In the genomic region with DNA sequence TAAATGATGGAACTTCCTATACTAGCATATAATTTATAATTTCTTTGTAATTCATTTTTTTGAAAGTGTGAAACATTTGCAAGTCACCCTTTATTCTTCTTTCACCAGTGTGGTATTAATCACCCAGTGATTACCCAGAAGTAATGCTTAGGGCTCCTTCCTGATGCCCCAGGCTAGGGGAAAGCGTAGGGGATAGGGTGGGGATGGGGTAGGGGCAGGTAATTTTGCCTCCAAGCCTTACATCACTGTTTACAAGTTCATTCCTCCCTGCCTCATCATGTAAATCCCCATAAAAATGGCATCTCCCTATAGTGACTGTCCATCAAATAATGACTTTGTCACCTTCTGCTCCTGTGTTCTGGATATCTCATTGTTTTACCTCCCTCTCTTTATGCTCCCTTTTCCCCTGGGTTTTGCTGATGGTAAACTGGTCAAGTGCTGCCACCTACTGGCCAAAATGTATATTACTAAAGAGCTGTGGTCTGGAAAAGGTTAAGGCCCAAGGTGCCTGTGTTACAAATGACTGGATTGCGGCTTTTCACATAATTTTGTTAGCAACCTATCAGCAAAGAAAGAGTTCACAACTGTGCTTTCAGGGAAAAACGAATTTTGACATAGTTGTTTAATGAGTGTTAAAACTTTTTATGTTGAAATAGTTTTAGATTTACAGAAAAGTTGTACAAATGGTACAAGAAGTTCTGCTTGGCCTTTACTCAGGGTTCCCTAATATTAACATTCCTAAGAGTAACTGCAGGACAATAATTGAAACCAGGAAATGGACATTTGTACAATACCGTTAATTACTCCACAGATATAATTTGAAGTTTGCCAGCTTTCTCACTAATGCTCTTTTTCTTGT, we compare ENCODE assay signal across 8 cellular contexts. TPM values are rescaled to one million over a fixed set of nuclear protein-coding genes. Genes with fewer than 3 reads are reported as not detected.
DNase-seq lines count a peak whose midpoint lies in the region; ATAC-seq and FAIRE-seq lines count a peak whose summit lies in the region.

No MANE protein-coding gene starts in this region.

- no peak overlapping the region for H3K27ac ChIP-seq in mesendoderm (ENCODE audit: low read depth, low read length)

- peak; percentile 87 for ATAC-seq in effector memory CD8-positive, alpha-beta T cell (replicated peaks)

- H3K9ac ChIP-seq in mesendoderm (ENCODE audit: low read length), result no peak overlapping the region

- no CpG with 5 or more reads among the region's 4 CpGs for WGBS in mesendoderm (ENCODE audit: extremely low coverage, insufficient coverage, low lambda C conversion rate)

- no peak overlapping the region for H2AK5ac ChIP-seq in mesendoderm (ENCODE audit: low read length)

- H3K4me3 Mint-ChIP-seq in effector memory CD8-positive, alpha-beta T cell, result no peak overlapping the region

- H3K4ac ChIP-seq in mesendoderm (ENCODE audit: low read depth, low read length), result no peak overlapping the region

- H2BK5ac ChIP-seq in mesendoderm (ENCODE audit: low read length), result no peak overlapping the region

- peaks cover 0 to 18% of the 10 kb centered on the region in 2 donors for H3K27me3 Mint-ChIP-seq in effector memory CD8-positive, alpha-beta T cell

- H3K4me2 ChIP-seq in mesendoderm (ENCODE audit: low read length), result no peak overlapping the region

- H3K36me3 Mint-ChIP-seq in effector memory CD8-positive, alpha-beta T cell (ENCODE audit: insufficient read depth), result no peaks in the 10 kb centered on the region

- no peaks in the 10 kb centered on the region for H3K79me1 ChIP-seq in mesendoderm (ENCODE audit: low read length)

- peak overlapping the region in 1 of 2 donors; percentile 53 for H3K27ac Mint-ChIP-seq in effector memory CD8-positive, alpha-beta T cell

- H4K8ac ChIP-seq in mesendoderm (ENCODE audit: low read depth, low read length), result no peak overlapping the region

- H2BK120ac ChIP-seq in mesendoderm (ENCODE audit: low read depth, low read length), result no peak overlapping the region

- no peak overlapping the region for H4K5ac ChIP-seq in mesendoderm (ENCODE audit: low read length)

- H3K27me3 ChIP-seq in mesendoderm (ENCODE audit: insufficient read depth, low read length, poor library complexity), result no peaks in the 10 kb centered on the region

- no peak overlapping the region for H3K18ac ChIP-seq in mesendoderm (ENCODE audit: low read length)

- H2BK15ac ChIP-seq in mesendoderm (replicated peaks; ENCODE audit: low read depth), result no peak overlapping the region

- H3K4me1 ChIP-seq in mesendoderm (ENCODE audit: control insufficient read depth, low read depth, low read length), result no peaks in the 10 kb centered on the region

- H3K23ac ChIP-seq in mesendoderm (ENCODE audit: low read length), result no peak overlapping the region

- DNase-seq in Ammon's horn (ENCODE audit: low spot score), result peak; percentile 76
- DNase-seq in GM19239 (ENCODE audit: insufficient read length, low spot score), result peak; percentile 66
- peak; percentile 95 for DNase-seq in HT-29 (ENCODE audit: low spot score)
- DNase-seq in NOMO-1 (lab: John Stamatoyannopoulos, UW; ENCODE audit: unreplicated experiment in 2 of 2), result peak; percentile 38 to 53
- peak; percentile 37 to 50 for DNase-seq in activated CD8-positive, alpha-beta memory T cell treated with anti-CD3 and anti-CD28 coated beads for 1 hour (ENCODE audit: extremely low read depth in 1 of 2, low read depth in 1 of 2)
- DNase-seq in effector memory CD8-positive, alpha-beta T cell, result peak; percentile 79 to 85 (median 80)
- DNase-seq in mesendoderm, result peak; percentile 86
- DNase-seq in stimulated activated CD8-positive, alpha-beta memory T cell treated with anti-CD3 and anti-CD28 coated beads, Interleukin-4, amount 100 ng/mL, for 48 hours, result peak; percentile 78

- no peaks in the 10 kb centered on the region for H3K9me3 Mint-ChIP-seq in effector memory CD8-positive, alpha-beta T cell

- H3K4me3 ChIP-seq in mesendoderm (ENCODE audit: low read length), result no peak overlapping the region

- no peak overlapping the region for H3K56ac ChIP-seq in mesendoderm (ENCODE audit: low read length)

- no peaks in the 10 kb centered on the region for H3K79me2 ChIP-seq in mesendoderm (ENCODE audit: control insufficient read depth, insufficient read depth, low read length)

- no peaks in the 10 kb centered on the region for H3K36me3 ChIP-seq in mesendoderm (ENCODE audit: control insufficient read depth, insufficient read depth, low read length)

- H3K4me1 Mint-ChIP-seq in effector memory CD8-positive, alpha-beta T cell (ENCODE audit: low read depth in 2 of 2), result peaks cover under 1 to 3% of the 10 kb centered on the region in 2 donors

- FAIRE-seq in GM19239 (lab: Jason Lieb, UNC), result peak; percentile 81

RNA-seq across cellular contexts. Expression of gene ONECUT1, which starts 54.7 kb away (rescaled TPM):
- total RNA-seq in HT-29 (2014; rRNA removed; shearing (Covaris generic)), result not detected in 2 replicates
- 1.0 TPM for polyA plus RNA-seq in mesendoderm (2013, experiment 1 of 2)
- polyA plus RNA-seq in mesendoderm (2013, experiment 2 of 2), result 0.88 TPM

RNA-seq across cellular contexts. Expression of gene ATOSA, which starts 56.3 kb away (rescaled TPM):
- total RNA-seq in HT-29 (2014; rRNA removed; shearing (Covaris generic)), result 5.3 and 6.8 TPM in 2 replicates
- 2.5 TPM for polyA plus RNA-seq in mesendoderm (2013, experiment 1 of 2)
- polyA plus RNA-seq in mesendoderm (2013, experiment 2 of 2), result 2.4 TPM

Comparison
In these comparisons a context has a peak if more than half of its experiments do, and no peak if none do; other contexts are left out.
1. DNase-seq: peak in every context shown above with its lines; median percentile 95 in HT-29; 86 in mesendoderm; 80 in effector memory CD8-positive, alpha-beta T cell; 78 in stimulated activated CD8-positive, alpha-beta memory T cell treated with anti-CD3 and anti-CD28 coated beads, Interleukin-4, amount 100 ng/mL, for 48 hours; 76 in Ammon's horn; 66 in GM19239; 46 in NOMO-1; 44 in activated CD8-positive, alpha-beta memory T cell treated with anti-CD3 and anti-CD28 coated beads for 1 hour.